19 cellular contexts compared by ENCODE assay signal in genomic region chr2:74048843-74049519, GRCh38.
DNase-seq lines count a peak whose midpoint lies in the region; ATAC-seq and TF ChIP-seq lines count a peak whose summit lies in the region.
"Had no signal": no experiment of that assay in that cellular context is flagged by ENCODE, and none has a peak within 500 bp of the region (broad histone marks: within the 10 kb centered on the region; RNA-seq: fewer than 3 reads in every experiment).

No MANE protein-coding gene starts in this region.

- peaks cover 39% of the 10 kb centered on the region for H3K4me1 Mint-ChIP-seq in activated naive CD4-positive, alpha-beta T cell treated with anti-CD3 and anti-CD28 coated beads for 36 hours (ENCODE audit: low read depth)
- H3K4me1 Mint-ChIP-seq in activated naive CD4-positive, alpha-beta T cell treated with anti-CD3 and anti-CD28 coated beads, Interleukin-2, amount 10 ng/mL, durations not matched to agents 7 days and 5 days = peaks cover 21% of the 10 kb centered on the region
- peaks cover 35% of the 10 kb centered on the region for H3K4me1 Mint-ChIP-seq in activated CD8-positive, alpha-beta T cell treated with anti-CD3 and anti-CD28 coated beads for 36 hours (ENCODE audit: low read depth)
- peaks cover 37 to 54% of the 10 kb centered on the region in 2 donors for H3K4me1 Mint-ChIP-seq in immature natural killer cell

- no peak for TF ChIP-seq CTCF in activated CD8-positive, alpha-beta T cell treated with anti-CD3 and anti-CD28 coated beads for 36 hours (IDR thresholded peaks at IDR 0.05)
- TF ChIP-seq CTCF in sigmoid colon (IDR thresholded peaks at IDR 0.05) = no peak

- CTCF ChIA-PET in activated naive CD4-positive, alpha-beta T cell treated with anti-CD3 and anti-CD28 coated beads for 36 hours (lab: Charles Lee) = no interaction called here
- CTCF ChIA-PET in activated naive CD4-positive, alpha-beta T cell treated with anti-CD3 and anti-CD28 coated beads, Interleukin-2, amount 10 ng/mL, durations not matched to agents 7 days and 5 days (lab: Charles Lee) = no interaction called here
- CTCF ChIA-PET in activated CD8-positive, alpha-beta T cell treated with anti-CD3 and anti-CD28 coated beads for 36 hours (lab: Charles Lee) = interaction anchor here (0.8 to 1.4 kb wide), 2 partner anchors 10 to 225 kb away, joined by 3 read pairs; no protein-coding TSS in a partner anchor

- H3K9me3 Mint-ChIP-seq in activated naive CD4-positive, alpha-beta T cell treated with anti-CD3 and anti-CD28 coated beads for 36 hours = no peaks in the 10 kb centered on the region
- no peaks in the 10 kb centered on the region for H3K9me3 Mint-ChIP-seq in activated naive CD4-positive, alpha-beta T cell treated with anti-CD3 and anti-CD28 coated beads, Interleukin-2, amount 10 ng/mL, durations not matched to agents 7 days and 5 days
- H3K9me3 Mint-ChIP-seq in activated CD8-positive, alpha-beta T cell treated with anti-CD3 and anti-CD28 coated beads for 36 hours = no peaks in the 10 kb centered on the region
- no peaks in the 10 kb centered on the region for H3K9me3 Mint-ChIP-seq in immature natural killer cell
- H3K9me3 Mint-ChIP-seq: natural killer cell treated with Interleukin-12 subunit alpha and Interleukin-12 subunit beta and Interleukin-15 and Interleukin-18, amount 100 ng/mL, for 72 hours had no signal

- POLR2A ChIA-PET in activated CD8-positive, alpha-beta T cell treated with anti-CD3 and anti-CD28 coated beads for 36 hours (lab: Charles Lee) = interaction anchor here (1.0 kb wide), 1 partner anchor 17 kb away, joined by 3 read pairs; no protein-coding TSS in a partner anchor

- no peak for TF ChIP-seq EP300 in sigmoid colon (IDR thresholded peaks at IDR 0.05)

- H3K9me3 ChIP-seq in sigmoid colon = no peaks in the 10 kb centered on the region
- H3K9me3 ChIP-seq: prostate gland, transverse colon had no signal

- TF ChIP-seq POLR2A in sigmoid colon (IDR thresholded peaks at IDR 0.05) = no peak

- WGBS in sigmoid colon, 2 donors = 84 to 89% methylated on average over 9 of the region's 9 CpGs

- no peak for DNase-seq in activated naive CD4-positive, alpha-beta T cell treated with anti-CD3 and anti-CD28 coated beads for 36 hours
- DNase-seq in activated naive CD4-positive, alpha-beta T cell treated with anti-CD3 and anti-CD28 coated beads, Interleukin-2, amount 10 ng/mL, durations not matched to agents 7 days and 5 days = no peak
- no peak for DNase-seq in activated CD8-positive, alpha-beta T cell treated with anti-CD3 and anti-CD28 coated beads for 36 hours
- no peak for DNase-seq in immature natural killer cell
- peak in 1 of 49 donors; percentile 13 for DNase-seq in substantia nigra (lab: John Stamatoyannopoulos, UW)
- no peak for DNase-seq in sigmoid colon
- DNase-seq in middle frontal gyrus (ENCODE audit: extremely low spot score, low spot score) = no peak
- DNase-seq: ACHN; activated CD4-positive, alpha-beta T cell treated with anti-CD3 and anti-CD28 coated beads, Interleukin-2, amount 50 U/mL, for 1 hour; aorta; DMS79 treated with DMSO at 0.1 percent for 48 hours; hippocampal formation; NCI-H1417 treated with DMSO at 0.1 percent for 48 hours; transverse colon had no signal

- H3K36me3 Mint-ChIP-seq in activated naive CD4-positive, alpha-beta T cell treated with anti-CD3 and anti-CD28 coated beads for 36 hours (ENCODE audit: low read depth) = peaks cover 13% of the 10 kb centered on the region
- peaks cover 34% of the 10 kb centered on the region for H3K36me3 Mint-ChIP-seq in activated naive CD4-positive, alpha-beta T cell treated with anti-CD3 and anti-CD28 coated beads, Interleukin-2, amount 10 ng/mL, durations not matched to agents 7 days and 5 days
- peaks cover 29% of the 10 kb centered on the region for H3K36me3 Mint-ChIP-seq in activated CD8-positive, alpha-beta T cell treated with anti-CD3 and anti-CD28 coated beads for 36 hours (ENCODE audit: low read depth)
- H3K36me3 Mint-ChIP-seq in immature natural killer cell = peaks cover 5 to 17% (median 7%) of the 10 kb centered on the region in 3 donors
- H3K36me3 Mint-ChIP-seq: natural killer cell treated with Interleukin-12 subunit alpha and Interleukin-12 subunit beta and Interleukin-15 and Interleukin-18, amount 100 ng/mL, for 72 hours had no signal

- H3K4me3 Mint-ChIP-seq in activated naive CD4-positive, alpha-beta T cell treated with anti-CD3 and anti-CD28 coated beads for 36 hours = no peak overlapping the region
- no peak overlapping the region for H3K4me3 Mint-ChIP-seq in activated naive CD4-positive, alpha-beta T cell treated with anti-CD3 and anti-CD28 coated beads, Interleukin-2, amount 10 ng/mL, durations not matched to agents 7 days and 5 days
- H3K4me3 Mint-ChIP-seq in activated CD8-positive, alpha-beta T cell treated with anti-CD3 and anti-CD28 coated beads for 36 hours = no peak overlapping the region
- no peak overlapping the region for H3K4me3 Mint-ChIP-seq in immature natural killer cell
- H3K4me3 Mint-ChIP-seq: natural killer cell treated with Interleukin-12 subunit alpha and Interleukin-12 subunit beta and Interleukin-15 and Interleukin-18, amount 100 ng/mL, for 72 hours had no signal

- peak overlapping the region; percentile 2 for H3K27ac Mint-ChIP-seq in activated naive CD4-positive, alpha-beta T cell treated with anti-CD3 and anti-CD28 coated beads for 36 hours
- no peak overlapping the region for H3K27ac Mint-ChIP-seq in activated naive CD4-positive, alpha-beta T cell treated with anti-CD3 and anti-CD28 coated beads, Interleukin-2, amount 10 ng/mL, durations not matched to agents 7 days and 5 days
- peak overlapping the region; percentile 59 for H3K27ac Mint-ChIP-seq in activated CD8-positive, alpha-beta T cell treated with anti-CD3 and anti-CD28 coated beads for 36 hours
- H3K27ac Mint-ChIP-seq in immature natural killer cell = peak overlapping the region in 4 of 6 donors; percentile 47 to 74 (median 58)

- H3K27me3 Mint-ChIP-seq in activated naive CD4-positive, alpha-beta T cell treated with anti-CD3 and anti-CD28 coated beads for 36 hours (ENCODE audit: low read depth) = no peaks in the 10 kb centered on the region
- no peaks in the 10 kb centered on the region for H3K27me3 Mint-ChIP-seq in activated naive CD4-positive, alpha-beta T cell treated with anti-CD3 and anti-CD28 coated beads, Interleukin-2, amount 10 ng/mL, durations not matched to agents 7 days and 5 days
- no peaks in the 10 kb centered on the region for H3K27me3 Mint-ChIP-seq in activated CD8-positive, alpha-beta T cell treated with anti-CD3 and anti-CD28 coated beads for 36 hours
- peaks cover 0 to 3% (median 2%) of the 10 kb centered on the region in 3 donors for H3K27me3 Mint-ChIP-seq in immature natural killer cell (ENCODE audit: low read depth in 3 of 3)
- H3K27me3 Mint-ChIP-seq: natural killer cell treated with Interleukin-12 subunit alpha and Interleukin-12 subunit beta and Interleukin-15 and Interleukin-18, amount 100 ng/mL, for 72 hours had no signal

- intact Hi-C loops in activated naive CD4-positive, alpha-beta T cell treated with anti-CD3 and anti-CD28 coated beads for 36 hours (cut with micrococcal nuclease) = no loop called here
- intact Hi-C loops in activated CD8-positive, alpha-beta T cell treated with anti-CD3 and anti-CD28 coated beads for 36 hours (cut with micrococcal nuclease) = no loop called here
- intact Hi-C loops in sigmoid colon (cut with DNase I) = no loop called here

- H3K4me1 ChIP-seq in sigmoid colon = no peaks in the 10 kb centered on the region
- H3K4me1 ChIP-seq: prostate gland, transverse colon had no signal

- H3K27me3 ChIP-seq in sigmoid colon = no peaks in the 10 kb centered on the region
- H3K27me3 ChIP-seq: transverse colon had no signal

- H3K27ac ChIP-seq in substantia nigra (ENCODE audit: low read depth, low read length, poor library complexity, severe bottlenecking) = peak overlapping the region; percentile 59
- H3K27ac ChIP-seq in sigmoid colon = no peak overlapping the region
- H3K27ac ChIP-seq: prostate gland, SK-N-MC, transverse colon had no signal

- H3K4me3 ChIP-seq in sigmoid colon = no peak overlapping the region
- H3K4me3 ChIP-seq: prostate gland, SK-N-MC, transverse colon had no signal

- ATAC-seq in activated CD8-positive, alpha-beta T cell treated with anti-CD3 and anti-CD28 coated beads for 36 hours = no peak
- no peak for ATAC-seq in GM18520 (IDR thresholded peaks at IDR 0.05; ENCODE audit: unreplicated experiment)
- ATAC-seq: natural killer cell treated with Interleukin-12 subunit alpha and Interleukin-12 subunit beta and Interleukin-15 and Interleukin-18, amount 100 ng/mL, for 72 hours; Panc1 had no signal

- peaks cover 0 to 15% (median 0%) of the 10 kb centered on the region in 4 donors for H3K36me3 ChIP-seq in sigmoid colon
- H3K36me3 ChIP-seq: prostate gland, transverse colon had no signal
